Comparison of ENCODE assay signal across 1 cellular context in the genomic region with DNA sequence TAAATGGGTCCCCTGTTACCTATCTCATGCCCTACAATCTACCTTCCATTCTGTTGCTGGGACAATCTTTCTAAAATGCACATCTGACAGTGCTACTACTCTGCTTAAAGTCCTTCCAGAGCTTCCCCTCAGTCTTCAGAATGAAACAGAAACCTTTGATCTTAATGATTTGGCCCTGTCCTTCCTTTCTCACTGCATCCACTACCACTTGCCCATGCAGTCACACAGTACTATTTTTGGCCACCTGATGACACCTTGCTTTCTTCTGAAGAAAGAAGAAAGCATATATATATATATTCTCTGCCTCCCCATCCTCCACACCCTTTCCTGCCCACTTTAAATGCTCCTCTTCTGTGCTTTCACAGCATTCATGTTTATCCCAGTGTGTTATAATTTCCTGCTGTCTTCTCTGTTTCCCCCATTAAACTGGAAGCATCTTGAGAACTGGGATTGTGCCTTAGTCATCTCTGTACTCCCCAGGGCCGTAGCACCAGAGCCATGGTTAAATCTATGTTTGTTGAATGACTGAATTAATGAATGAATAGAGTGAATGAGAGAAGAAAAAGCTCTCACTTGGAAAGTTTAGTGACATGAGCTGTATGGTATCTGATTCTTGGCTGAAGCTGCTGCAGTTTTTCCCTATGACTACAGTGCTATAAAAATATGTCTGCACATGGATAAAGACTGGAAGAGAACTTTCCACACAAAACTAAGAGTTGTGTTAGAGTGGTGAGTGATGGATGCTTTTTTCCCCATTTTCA.
TF ChIP-seq lines count a peak whose summit lies in the region.

No MANE protein-coding gene starts in this region.

TF ChIP-seq in GM12878, 131 proteins besides CTCF, POLR2A, EP300 and RAD21 (continued from another document):
- TF ChIP-seq IRF3 (IDR thresholded peaks at IDR 0.05) (no peak), CEBPB (IDR thresholded peaks at IDR 0.05; ENCODE audit: borderline replicate concordance in 1 of 2, low read depth in 2 of 2, low read length in 2 of 2) (no peak), SREBF2 (IDR thresholded peaks at IDR 0.05; ENCODE audit: low read length) (no peak), FOS (IDR thresholded peaks at IDR 0.05; ENCODE audit: borderline replicate concordance, extremely low read depth, insufficient read length) (no peak), JUNB (IDR thresholded peaks at IDR 0.05) (peak; percentile 28), IKZF2 (IDR thresholded peaks at IDR 0.05) (no peak), RUNX3 (IDR thresholded peaks at IDR 0.05; ENCODE audit: low read length) (no peak), EED (IDR thresholded peaks at IDR 0.05; ENCODE audit: low read depth) (peak; percentile 15; the same call in 1 of the 2 replicates), ZBTB11 (CRISPR knock-in tag; IDR thresholded peaks at IDR 0.05) (no peak), ESRRA (IDR thresholded peaks at IDR 0.05; ENCODE audit: low read length) (no peak), SUPT20H (IDR thresholded peaks at IDR 0.05; ENCODE audit: borderline replicate concordance, control insufficient read depth, low read depth, low read length) (no peak), MYB (IDR thresholded peaks at IDR 0.05; ENCODE audit: borderline replicate concordance, low read depth, low read length) (no peak), FOXK2 (IDR thresholded peaks at IDR 0.05) (no peak), ZBTB40 (IDR thresholded peaks at IDR 0.05; ENCODE audit: borderline replicate concordance) (no peak), PAX8 (IDR thresholded peaks at IDR 0.05) (no peak), GATAD2B (conservative IDR thresholded peaks at IDR 0.05; ENCODE audit: low read depth) (no peak), HDAC2 (IDR thresholded peaks at IDR 0.05) (no peak), MEF2B (IDR thresholded peaks at IDR 0.05; ENCODE audit: partially characterized antibody, poor library complexity, severe bottlenecking) (peak; percentile 63), NR2F1 (conservative IDR thresholded peaks at IDR 0.05) (no peak), CREM (IDR thresholded peaks at IDR 0.05; ENCODE audit: low read depth) (peak; percentile 20; the same call in 1 of the 2 replicates), YBX1 (IDR thresholded peaks at IDR 0.05) (no peak), MTA2 (IDR thresholded peaks at IDR 0.05; ENCODE audit: low read depth) (no peak), SP1 (IDR thresholded peaks at IDR 0.05; ENCODE audit: low read depth, low read length) (no peak), ETV6 (conservative IDR thresholded peaks at IDR 0.05 in 1 of 2, IDR thresholded peaks at IDR 0.05 in 1 of 2; ENCODE audit: borderline replicate concordance in 1 of 2, low read depth in 1 of 2) (0 out of 4 replicates have a peak, but pooled peaks of 1 of the 2 experiments have one; percentile 24), ZNF24 (IDR thresholded peaks at IDR 0.05) (0 out of 2 replicates have a peak, but pooled peaks have one; percentile 24), WRNIP1 (IDR thresholded peaks at IDR 0.05; ENCODE audit: borderline replicate concordance, low read depth, low read length) (no peak)
- TF ChIP-seq, protein P1, sequence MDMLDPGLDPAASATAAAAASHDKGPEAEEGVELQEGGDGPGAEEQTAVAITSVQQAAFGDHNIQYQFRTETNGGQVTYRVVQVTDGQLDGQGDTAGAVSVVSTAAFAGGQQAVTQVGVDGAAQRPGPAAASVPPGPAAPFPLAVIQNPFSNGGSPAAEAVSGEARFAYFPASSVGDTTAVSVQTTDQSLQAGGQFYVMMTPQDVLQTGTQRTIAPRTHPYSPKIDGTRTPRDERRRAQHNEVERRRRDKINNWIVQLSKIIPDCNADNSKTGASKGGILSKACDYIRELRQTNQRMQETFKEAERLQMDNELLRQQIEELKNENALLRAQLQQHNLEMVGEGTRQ (IDR thresholded peaks at IDR 0.05; ENCODE audit: borderline replicate concordance, low read depth, low read length) = no peak
- TF ChIP-seq, protein P2, sequence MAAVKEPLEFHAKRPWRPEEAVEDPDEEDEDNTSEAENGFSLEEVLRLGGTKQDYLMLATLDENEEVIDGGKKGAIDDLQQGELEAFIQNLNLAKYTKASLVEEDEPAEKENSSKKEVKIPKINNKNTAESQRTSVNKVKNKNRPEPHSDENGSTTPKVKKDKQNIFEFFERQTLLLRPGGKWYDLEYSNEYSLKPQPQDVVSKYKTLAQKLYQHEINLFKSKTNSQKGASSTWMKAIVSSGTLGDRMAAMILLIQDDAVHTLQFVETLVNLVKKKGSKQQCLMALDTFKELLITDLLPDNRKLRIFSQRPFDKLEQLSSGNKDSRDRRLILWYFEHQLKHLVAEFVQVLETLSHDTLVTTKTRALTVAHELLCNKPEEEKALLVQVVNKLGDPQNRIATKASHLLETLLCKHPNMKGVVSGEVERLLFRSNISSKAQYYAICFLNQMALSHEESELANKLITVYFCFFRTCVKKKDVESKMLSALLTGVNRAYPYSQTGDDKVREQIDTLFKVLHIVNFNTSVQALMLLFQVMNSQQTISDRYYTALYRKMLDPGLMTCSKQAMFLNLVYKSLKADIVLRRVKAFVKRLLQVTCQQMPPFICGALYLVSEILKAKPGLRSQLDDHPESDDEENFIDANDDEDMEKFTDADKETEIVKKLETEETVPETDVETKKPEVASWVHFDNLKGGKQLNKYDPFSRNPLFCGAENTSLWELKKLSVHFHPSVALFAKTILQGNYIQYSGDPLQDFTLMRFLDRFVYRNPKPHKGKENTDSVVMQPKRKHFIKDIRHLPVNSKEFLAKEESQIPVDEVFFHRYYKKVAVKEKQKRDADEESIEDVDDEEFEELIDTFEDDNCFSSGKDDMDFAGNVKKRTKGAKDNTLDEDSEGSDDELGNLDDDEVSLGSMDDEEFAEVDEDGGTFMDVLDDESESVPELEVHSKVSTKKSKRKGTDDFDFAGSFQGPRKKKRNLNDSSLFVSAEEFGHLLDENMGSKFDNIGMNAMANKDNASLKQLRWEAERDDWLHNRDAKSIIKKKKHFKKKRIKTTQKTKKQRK (IDR thresholded peaks at IDR 0.05; ENCODE audit: low read depth, low read length) = no peak
- TF ChIP-seq, protein P3, sequence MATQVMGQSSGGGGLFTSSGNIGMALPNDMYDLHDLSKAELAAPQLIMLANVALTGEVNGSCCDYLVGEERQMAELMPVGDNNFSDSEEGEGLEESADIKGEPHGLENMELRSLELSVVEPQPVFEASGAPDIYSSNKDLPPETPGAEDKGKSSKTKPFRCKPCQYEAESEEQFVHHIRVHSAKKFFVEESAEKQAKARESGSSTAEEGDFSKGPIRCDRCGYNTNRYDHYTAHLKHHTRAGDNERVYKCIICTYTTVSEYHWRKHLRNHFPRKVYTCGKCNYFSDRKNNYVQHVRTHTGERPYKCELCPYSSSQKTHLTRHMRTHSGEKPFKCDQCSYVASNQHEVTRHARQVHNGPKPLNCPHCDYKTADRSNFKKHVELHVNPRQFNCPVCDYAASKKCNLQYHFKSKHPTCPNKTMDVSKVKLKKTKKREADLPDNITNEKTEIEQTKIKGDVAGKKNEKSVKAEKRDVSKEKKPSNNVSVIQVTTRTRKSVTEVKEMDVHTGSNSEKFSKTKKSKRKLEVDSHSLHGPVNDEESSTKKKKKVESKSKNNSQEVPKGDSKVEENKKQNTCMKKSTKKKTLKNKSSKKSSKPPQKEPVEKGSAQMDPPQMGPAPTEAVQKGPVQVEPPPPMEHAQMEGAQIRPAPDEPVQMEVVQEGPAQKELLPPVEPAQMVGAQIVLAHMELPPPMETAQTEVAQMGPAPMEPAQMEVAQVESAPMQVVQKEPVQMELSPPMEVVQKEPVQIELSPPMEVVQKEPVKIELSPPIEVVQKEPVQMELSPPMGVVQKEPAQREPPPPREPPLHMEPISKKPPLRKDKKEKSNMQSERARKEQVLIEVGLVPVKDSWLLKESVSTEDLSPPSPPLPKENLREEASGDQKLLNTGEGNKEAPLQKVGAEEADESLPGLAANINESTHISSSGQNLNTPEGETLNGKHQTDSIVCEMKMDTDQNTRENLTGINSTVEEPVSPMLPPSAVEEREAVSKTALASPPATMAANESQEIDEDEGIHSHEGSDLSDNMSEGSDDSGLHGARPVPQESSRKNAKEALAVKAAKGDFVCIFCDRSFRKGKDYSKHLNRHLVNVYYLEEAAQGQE (IDR thresholded peaks at IDR 0.05; ENCODE audit: low read depth, low read length) = no peak
